ENCODE assay signal across 26 cellular contexts in genomic region chr11:64602466-64603070, GRCh38. TPM values are rescaled to one million over a fixed set of nuclear protein-coding genes. Genes with fewer than 3 reads are reported as not detected.
DNase-seq lines count a peak whose midpoint lies in the region; ATAC-seq, FAIRE-seq and TF ChIP-seq lines count a peak whose summit lies in the region.
"Had no signal": no experiment of that assay in that cellular context is flagged by ENCODE, and none has a peak within 500 bp of the region (broad histone marks: within the 10 kb centered on the region; RNA-seq: fewer than 3 reads in every experiment).

No MANE protein-coding gene starts in this region.

- H4K5ac ChIP-seq in H1 (ENCODE audit: insufficient read length, low read depth, low read length), result no peak overlapping the region

- TF ChIP-seq RAD21 in HepG2 (CRISPR knock-in tag; IDR thresholded peaks at IDR 0.05) (no peak), H1 (IDR thresholded peaks at IDR 0.05 in 1 of 2, conservative IDR thresholded peaks at IDR 0.05 in 1 of 2; ENCODE audit: low read depth in 2 of 2, low read length in 2 of 2) (no peak)

- no peaks in the 10 kb centered on the region for H3K9me3 ChIP-seq in HepG2 (ENCODE audit: low read length)
- H3K9me3 ChIP-seq in right lobe of liver, result no peaks in the 10 kb centered on the region
- no peaks in the 10 kb centered on the region for H3K9me3 ChIP-seq in H1 (ENCODE audit: insufficient read depth in 2 of 2, low read depth in 1 of 2, low read length in 1 of 2)
- no peaks in the 10 kb centered on the region for H3K9me3 ChIP-seq in neuronal stem cell (replicated peaks in 1 of 2; ENCODE audit: control insufficient read depth in 2 of 2, insufficient read depth in 1 of 2, low read depth in 1 of 2, low read length in 2 of 2)
- H3K9me3 ChIP-seq: BE2C had no signal

- H2AFZ ChIP-seq in HepG2 (ENCODE audit: low read length) (no peak overlapping the region), H1 (ENCODE audit: low read length) (no peak overlapping the region), neuronal stem cell (ENCODE audit: low read length) (no peak overlapping the region)
- H2AFZ ChIP-seq: GM23248 had no signal

- intact Hi-C loops in HepG2 (cut with micrococcal nuclease; ENCODE audit: unreplicated experiment) (no loop called here), right lobe of liver (cut with DNase I) (no loop called here)

- H3K79me1 ChIP-seq in H1 (ENCODE audit: low read depth, low read length) (no peaks in the 10 kb centered on the region), neuronal stem cell (ENCODE audit: low read depth, low read length) (no peaks in the 10 kb centered on the region)

- DNase-seq in HepG2 (ENCODE audit: low spot score) (no peak), right lobe of liver (no peak), H1 (ENCODE audit: low read depth in 1 of 2, low spot score in 2 of 2) (no peak), neuronal stem cell (ENCODE audit: low spot score) (no peak), hippocampal formation (lab: John Stamatoyannopoulos, UW) (no peak)
- DNase-seq: ACHN; BE2C; C1 segment of cervical spinal cord; CD4-positive, CD25-positive, alpha-beta regulatory T cell; CD8-positive, alpha-beta memory T cell; COR-L47; DMS 273 treated with DMSO at 0.1 percent for 48 hours; DMS53; DND-41; EL; GM23248; HFFc6 had no signal

- H3K23ac ChIP-seq in H1 (ENCODE audit: insufficient read length), result no peak overlapping the region
- H3K23ac ChIP-seq in neuronal stem cell (ENCODE audit: low read depth, low read length, poor library complexity), result peak overlapping the region; percentile 78

- H4K91ac ChIP-seq in H1 (replicated peaks; ENCODE audit: insufficient read length, low read length) (no peak overlapping the region), neuronal stem cell (ENCODE audit: low read depth, low read length, poor library complexity) (no peak overlapping the region)

- no peak overlapping the region for H3K4me2 ChIP-seq in HepG2 (ENCODE audit: low read depth, low read length)
- H3K4me2 ChIP-seq in H1 (ENCODE audit: insufficient read depth in 1 of 2, low read depth in 2 of 2, low read length in 2 of 2), result no peak overlapping the region
- no peak overlapping the region for H3K4me2 ChIP-seq in neuronal stem cell (ENCODE audit: insufficient read depth, low read length, poor library complexity, severe bottlenecking)

- H3K18ac ChIP-seq in H1 (ENCODE audit: extremely low read depth, low read length), result no peak overlapping the region
- peak overlapping the region; percentile 68 for H3K18ac ChIP-seq in neuronal stem cell (ENCODE audit: low read length)

- POLR2A ChIA-PET in HepG2 (lab: Yijun Ruan, JAX) (no interaction called here), H1 (lab: Charles Lee; ENCODE audit: partially characterized antibody) (no interaction called here)

- TF ChIP-seq CTCF in HepG2 (CRISPR knock-in tag; IDR thresholded peaks at IDR 0.05) (no peak), right lobe of liver (IDR thresholded peaks at IDR 0.05) (no peak), H1 (IDR thresholded peaks at IDR 0.05; ENCODE audit: control extremely low read depth in 1 of 3, insufficient read depth in 1 of 3, low read depth in 1 of 3, low read length in 3 of 3) (no peak)

- no peaks in the 10 kb centered on the region for H3K36me3 ChIP-seq in HepG2 (replicated peaks in 1 of 2; ENCODE audit: control insufficient read depth in 1 of 2, insufficient read depth in 2 of 2, low read length in 2 of 2)
- no peaks in the 10 kb centered on the region for H3K36me3 ChIP-seq in right lobe of liver
- H3K36me3 ChIP-seq in H1 (ENCODE audit: control insufficient read depth in 2 of 4, insufficient read depth in 4 of 4, low read length in 3 of 4), result no peaks in the 10 kb centered on the region
- no peaks in the 10 kb centered on the region for H3K36me3 ChIP-seq in neuronal stem cell (replicated peaks in 1 of 2; ENCODE audit: control insufficient read depth in 2 of 2, insufficient read depth in 2 of 2, low read length in 2 of 2)
- H3K36me3 ChIP-seq: BE2C had no signal

- BruUV-seq in HepG2 (replicated peaks; lab: Mats Ljungman, UMichigan), result no TSS peak

- H2BK20ac ChIP-seq in H1 (ENCODE audit: low read length), result no peak overlapping the region

- H3K23me2 ChIP-seq in H1 (ENCODE audit: low read depth, low read length), result no peaks in the 10 kb centered on the region

- no peak overlapping the region for H3K9ac ChIP-seq in HepG2 (ENCODE audit: insufficient read depth, low read depth, low read length)
- H3K9ac ChIP-seq in H1 (replicated peaks in 1 of 4; ENCODE audit: extremely low read depth in 1 of 4, low read depth in 3 of 4, low read length in 3 of 4), result no peak overlapping the region
- H3K9ac ChIP-seq in neuronal stem cell (ENCODE audit: low read depth, low read length, poor library complexity), result no peak overlapping the region
- H3K9ac ChIP-seq: GM23248 had no signal

- H3K4me1 ChIP-seq in HepG2 (ENCODE audit: insufficient read depth, low read length) (no peaks in the 10 kb centered on the region; the same call in 1 of the 2 replicates), right lobe of liver (no peaks in the 10 kb centered on the region), H1 (replicated peaks in 1 of 4; ENCODE audit: control insufficient read depth in 3 of 4, insufficient read depth in 4 of 4, low read length in 3 of 4) (no peaks in the 10 kb centered on the region; a peak in 1 of 7 replicates), neuronal stem cell (ENCODE audit: control insufficient read depth in 2 of 2, insufficient read depth in 1 of 2, low read depth in 1 of 2, low read length in 2 of 2) (peaks cover 8 to 28% of the 10 kb centered on the region in 2 donors)
- H3K4me1 ChIP-seq: BE2C had no signal

- no peak overlapping the region for H2BK12ac ChIP-seq in H1 (ENCODE audit: low read depth, low read length)
- no peak overlapping the region for H2BK12ac ChIP-seq in neuronal stem cell (ENCODE audit: low read length)

- H3K56ac ChIP-seq in H1 (replicated peaks; ENCODE audit: insufficient read length, low read depth, low read length), result no peak overlapping the region

- TF ChIP-seq EP300 in HepG2 (IDR thresholded peaks at IDR 0.05; ENCODE audit: low read depth in 2 of 2, low read length in 2 of 2) (no peak), HepG2 (CRISPR knock-in tag; IDR thresholded peaks at IDR 0.05; ENCODE audit: borderline replicate concordance) (no peak), H1 (IDR thresholded peaks at IDR 0.05; ENCODE audit: borderline replicate concordance in 1 of 2, low read depth in 2 of 2, low read length in 2 of 2) (no peak)

- H3K4ac ChIP-seq in H1 (replicated peaks; ENCODE audit: insufficient read length, low read depth, low read length) (no peak overlapping the region), neuronal stem cell (ENCODE audit: low read length) (no peak overlapping the region)

- H2BK120ac ChIP-seq in H1 (replicated peaks; ENCODE audit: low read depth, low read length), result no peak overlapping the region
- no peak overlapping the region for H2BK120ac ChIP-seq in neuronal stem cell (ENCODE audit: low read depth, low read length)

- ATAC-seq in HepG2, result no peak
- no peak for ATAC-seq in right lobe of liver
- no peak for ATAC-seq in HG03457 (IDR thresholded peaks at IDR 0.05; ENCODE audit: unreplicated experiment)
- ATAC-seq: GM12878, HCT116 had no signal

- H3K14ac ChIP-seq in H1 (ENCODE audit: insufficient read length) (no peak overlapping the region), neuronal stem cell (ENCODE audit: low read length) (no peak overlapping the region)

- TF ChIP-seq POLR2A in HepG2 (IDR thresholded peaks at IDR 0.05; ENCODE audit: insufficient read depth in 1 of 2, low read depth in 2 of 2, low read length in 2 of 2) (no peak), right lobe of liver (IDR thresholded peaks at IDR 0.05) (no peak), H1 (IDR thresholded peaks at IDR 0.05; ENCODE audit: control extremely low read depth in 1 of 2, low read depth in 2 of 2, low read length in 2 of 2) (no peak)

- H3K79me2 ChIP-seq in HepG2 (ENCODE audit: insufficient read depth, low read length) (no peaks in the 10 kb centered on the region), H1 (ENCODE audit: control insufficient read depth in 1 of 2, insufficient read depth in 2 of 2, low read length in 2 of 2) (no peaks in the 10 kb centered on the region)

- H4K8ac ChIP-seq in H1 (ENCODE audit: extremely low read depth, insufficient read depth, low read length) (no peak overlapping the region), neuronal stem cell (ENCODE audit: low read depth, low read length) (no peak overlapping the region)

- no peak for FAIRE-seq in HepG2 (lab: Jason Lieb, UNC)
- FAIRE-seq in H1 (lab: Jason Lieb, UNC), result no peak
- FAIRE-seq: A204.1, GM12878, GM19239, H54, HTR-8/SVneo had no signal

- H3K27ac ChIP-seq in HepG2 (ENCODE audit: extremely low read length, insufficient read depth, low read length) (no peak overlapping the region), right lobe of liver (no peak overlapping the region), H1 (ENCODE audit: low read depth, low read length) (no peak overlapping the region), neuronal stem cell (replicated peaks; ENCODE audit: low read length) (no peak overlapping the region)
- H3K27ac ChIP-seq: GM23248 had no signal

- 25% methylated on average over 4 of the region's 10 CpGs for WGBS in HepG2 (ENCODE audit: low lambda C conversion rate)
- WGBS in right lobe of liver (ENCODE audit: insufficient coverage, low coverage, low lambda C conversion rate, missing lambda C conversion rate), result no CpG with 5 or more reads among the region's 10 CpGs
- 94% methylated on average over 10 of the region's 10 CpGs; no CpG with 5 or more reads in 1 of the 2 experiments for whole genome bisulfite sequencing in H1 (ENCODE audit: extremely low coverage in 1 of 2, insufficient coverage in 1 of 2, insufficient read length in 1 of 2, insufficient replicate concordance in 2 of 2, low coverage in 1 of 2, low lambda C conversion rate in 2 of 2, missing lambda C conversion rate in 1 of 2), 2 experiments
- no CpG with 5 or more reads among the region's 10 CpGs for WGBS in neuronal stem cell (ENCODE audit: extremely low coverage in 2 of 2, insufficient read length in 2 of 2, insufficient replicate concordance in 1 of 2), 2 donors

- no peak overlapping the region for H2AK5ac ChIP-seq in H1 (ENCODE audit: low read depth, low read length)
- H2AK5ac ChIP-seq in neuronal stem cell (ENCODE audit: low read depth, low read length), result no peak overlapping the region

- CTCF ChIA-PET in HepG2 (lab: Yijun Ruan, JAX; ENCODE audit: low intra/inter-chr PET ratio, low total read pairs) (no interaction called here), H1 (lab: Charles Lee; ENCODE audit: partially characterized antibody) (interaction anchor here (0.6 to 1.0 kb wide), 4 partner anchors 47 to 1235 kb away, joined by 3 read pairs; no protein-coding TSS in a partner anchor)

- H2BK5ac ChIP-seq in H1 (ENCODE audit: low read depth, low read length) (no peak overlapping the region), neuronal stem cell (ENCODE audit: low read length) (peak overlapping the region; percentile 78)

- H3K4me3 ChIP-seq in HepG2 (replicated peaks in 1 of 3; ENCODE audit: insufficient read depth in 1 of 3, low read depth in 2 of 3, low read length in 3 of 3) (no peak overlapping the region), right lobe of liver (no peak overlapping the region), H1 (ENCODE audit: extremely low read depth in 1 of 4, insufficient read depth in 2 of 4, low read depth in 3 of 4, low read length in 4 of 4) (no peak overlapping the region), neuronal stem cell (ENCODE audit: low read length in 2 of 2) (peak overlapping the region in 1 of 2 donors; percentile 26)
- H3K4me3 ChIP-seq: GM12878, GM23248 had no signal

- no peak overlapping the region for H2BK15ac ChIP-seq in H1 (ENCODE audit: low read length)
- H2BK15ac ChIP-seq in neuronal stem cell (ENCODE audit: low read length), result no peak overlapping the region

- H3K27me3 ChIP-seq in HepG2 (ENCODE audit: control insufficient read depth in 1 of 2, insufficient read depth in 2 of 2, low read length in 2 of 2), result peaks cover 11 to 34% of the 10 kb centered on the region in 2 experiments; a peak in 3 of 5 replicates
- no peaks in the 10 kb centered on the region for H3K27me3 ChIP-seq in right lobe of liver
- H3K27me3 ChIP-seq in H1 (replicated peaks in 1 of 4; ENCODE audit: control insufficient read depth in 3 of 4, extremely low read depth in 1 of 4, insufficient read depth in 3 of 4, low read length in 3 of 4), result no peaks in the 10 kb centered on the region
- H3K27me3 ChIP-seq in neuronal stem cell (ENCODE audit: control insufficient read depth in 3 of 3, insufficient read depth in 3 of 3, low read depth in 1 of 3, low read length in 3 of 3), result peaks cover 0 to 2% (median 0%) of the 10 kb centered on the region in 3 experiments
- H3K27me3 ChIP-seq: BE2C had no signal

- in situ Hi-C loops in HepG2 (cut with HindIII; ENCODE audit: extremely low pct_ligation_motif_present, low pct_unique_long_range_greater_than_20kb), result no loop called here

- no peaks in the 10 kb centered on the region for H4K20me1 ChIP-seq in HepG2 (ENCODE audit: insufficient read depth, low read length)
- no peaks in the 10 kb centered on the region for H4K20me1 ChIP-seq in H1 (replicated peaks in 1 of 2; ENCODE audit: control insufficient read depth in 1 of 2, insufficient read depth in 2 of 2, low read length in 2 of 2)

RNA-seq across cellular contexts. Expression of gene SLC22A12, which starts 11.5 kb away (rescaled TPM):
- total RNA-seq in HepG2 (2016; rRNA removed; fragmentation: Illumina TruSeq; extraction: Trizol) (not detected in 2 replicates), right lobe of liver (under 1 TPM in 3 of 6 experiments, not detected in 3; 0.22 to 0.80 (median 0.74) TPM)
- not detected in 2 replicates for total RNA-seq in HepG2 (2016; cell fraction: cytosol; rRNA removed; fragmentation: Illumina TruSeq; extraction: Trizol; ENCODE audit: low read depth)
- not detected in 2 replicates for total RNA-seq in HepG2 (2016; cell fraction: insoluble cytoplasmic fraction; rRNA removed; fragmentation: Illumina TruSeq; extraction: Trizol)
- not detected in 2 replicates for total RNA-seq in HepG2 (2016; cell fraction: membrane; rRNA removed; fragmentation: Illumina TruSeq; extraction: Trizol)
- not detected in 2 replicates for total RNA-seq in HepG2 (2016; cell fraction: nucleus; rRNA removed; fragmentation: Illumina TruSeq; extraction: Trizol)
- polyA plus RNA-seq in HepG2 (2011; rRNA removed) (not detected in 2 replicates), H1 (2011; rRNA removed) (not detected in 2 replicates)
- polyA plus RNA-seq in HepG2 (2011; cell fraction: cytosol; rRNA removed), result not detected in 2 replicates
- not detected in 2 replicates for polyA plus RNA-seq in HepG2 (2011; cell fraction: nucleus; rRNA removed)
- not detected in 2 replicates for polyA plus RNA-seq in HepG2 (2012)
- not detected in 2 replicates for polyA plus RNA-seq in HepG2 (2016; cell fraction: cytosol; fragmentation: Illumina TruSeq; extraction: Trizol; ENCODE audit: low read depth)
- not detected in 2 replicates for polyA plus RNA-seq in HepG2 (2016; cell fraction: insoluble cytoplasmic fraction; fragmentation: Illumina TruSeq; extraction: Trizol; ENCODE audit: low read depth)
- polyA plus RNA-seq in HepG2 (2016; cell fraction: membrane; fragmentation: Illumina TruSeq; extraction: Trizol; ENCODE audit: low read depth), result not detected in 2 replicates
- not detected in 2 replicates for polyA plus RNA-seq in HepG2 (2016; cell fraction: nucleus; fragmentation: Illumina TruSeq; extraction: Trizol; ENCODE audit: insufficient read depth, low read depth)
- polyA minus RNA-seq in HepG2 (2011; rRNA and poly(A)+ RNA removed; ENCODE audit: low replicate concordance), result not detected in 2 replicates
- polyA minus RNA-seq in HepG2 (2011; cell fraction: cytosol; rRNA and poly(A)+ RNA removed), result not detected in 2 replicates
- polyA minus RNA-seq in HepG2 (2011; cell fraction: nucleus; rRNA and poly(A)+ RNA removed), result not detected in 2 replicates
- total RNA-seq in H1 (2021; fragmentation: NEBNext Ultra II Directional; extraction: Animal tissue kit (Norgen Biotek cat#: 25700)), result not detected in 2 replicates
- not detected for polyA plus RNA-seq in H1 (2011; cell fraction: cytosol; rRNA removed)
- polyA plus RNA-seq in H1 (2011; cell fraction: nucleus; rRNA removed), result not detected
- not detected in 4 replicates for polyA plus RNA-seq in H1 (2012, experiment 1 of 2)
- not detected for polyA plus RNA-seq in H1 (2012, experiment 2 of 2)
- not detected for polyA plus RNA-seq in H1 (2013, experiment 1 of 2)
- not detected for polyA plus RNA-seq in H1 (2013, experiment 2 of 2)
- polyA minus RNA-seq in H1 (2011; rRNA and poly(A)+ RNA removed), result not detected in 2 replicates
- polyA minus RNA-seq in H1 (2011; cell fraction: cytosol; rRNA and poly(A)+ RNA removed), result not detected
- not detected for polyA minus RNA-seq in H1 (2011; cell fraction: nucleus; rRNA and poly(A)+ RNA removed)
- polyA plus RNA-seq in neuronal stem cell (2013, experiment 1 of 2), result not detected
- not detected for polyA plus RNA-seq in neuronal stem cell (2013, experiment 2 of 2)
- total RNA-seq: CD4-positive, CD25-positive, alpha-beta regulatory T cell; CD8-positive, alpha-beta memory T cell; G401; GM12878; GM23248; HFFc6 had no signal
- polyA plus RNA-seq: CD4-positive, CD25-positive, alpha-beta regulatory T cell; CD8-positive, alpha-beta memory T cell; GM12878; GM23248; IgD-negative memory B cell had no signal

RNA-seq across cellular contexts. Expression of gene SLC22A11, which starts 46.8 kb away (rescaled TPM):
- total RNA-seq in HepG2 (2016; rRNA removed; fragmentation: Illumina TruSeq; extraction: Trizol) (0.10 and 0.51 TPM in 2 replicates), right lobe of liver (1 to 10 TPM in 2 of 6 experiments, under 1 TPM in 2, not detected in 2; 0.11 to 3.9 (median 0.65) TPM)
- total RNA-seq in HepG2 (2016; cell fraction: cytosol; rRNA removed; fragmentation: Illumina TruSeq; extraction: Trizol; ENCODE audit: low read depth), result 0.18 TPM in 1 of 2 replicates, not detected in the other
- 0.18 and 0.41 TPM in 2 replicates for total RNA-seq in HepG2 (2016; cell fraction: insoluble cytoplasmic fraction; rRNA removed; fragmentation: Illumina TruSeq; extraction: Trizol)
- 0.12 and 0.24 TPM in 2 replicates for total RNA-seq in HepG2 (2016; cell fraction: membrane; rRNA removed; fragmentation: Illumina TruSeq; extraction: Trizol)
- total RNA-seq in HepG2 (2016; cell fraction: nucleus; rRNA removed; fragmentation: Illumina TruSeq; extraction: Trizol), result 0.75 and 0.91 TPM in 2 replicates
- polyA plus RNA-seq in HepG2 (2011; rRNA removed) (1.1 and 1.9 TPM in 2 replicates), H1 (2011; rRNA removed) (0.05 TPM in 1 of 2 replicates, not detected in the other)
- polyA plus RNA-seq in HepG2 (2011; cell fraction: cytosol; rRNA removed), result 0.68 and 1.0 TPM in 2 replicates
- polyA plus RNA-seq in HepG2 (2011; cell fraction: nucleus; rRNA removed), result 5.3 and 5.4 TPM in 2 replicates
- polyA plus RNA-seq in HepG2 (2012), result 1.0 and 1.1 TPM in 2 replicates
- 0.09 and 0.10 TPM in 2 replicates for polyA plus RNA-seq in HepG2 (2016; cell fraction: cytosol; fragmentation: Illumina TruSeq; extraction: Trizol; ENCODE audit: low read depth)
- 0.23 and 0.35 TPM in 2 replicates for polyA plus RNA-seq in HepG2 (2016; cell fraction: insoluble cytoplasmic fraction; fragmentation: Illumina TruSeq; extraction: Trizol; ENCODE audit: low read depth)
- 0.21 TPM in 1 of 2 replicates, not detected in the other for polyA plus RNA-seq in HepG2 (2016; cell fraction: membrane; fragmentation: Illumina TruSeq; extraction: Trizol; ENCODE audit: low read depth)
- polyA plus RNA-seq in HepG2 (2016; cell fraction: nucleus; fragmentation: Illumina TruSeq; extraction: Trizol; ENCODE audit: insufficient read depth, low read depth), result 1.9 TPM in 2 replicates
- polyA minus RNA-seq in HepG2 (2011; rRNA and poly(A)+ RNA removed; ENCODE audit: low replicate concordance), result 1.6 TPM in 1 of 2 replicates, not detected in the other
- polyA minus RNA-seq in HepG2 (2011; cell fraction: cytosol; rRNA and poly(A)+ RNA removed), result 0.40 and 0.44 TPM in 2 replicates
- 0.37 and 1.5 TPM in 2 replicates for polyA minus RNA-seq in HepG2 (2011; cell fraction: nucleus; rRNA and poly(A)+ RNA removed)
- not detected in 2 replicates for total RNA-seq in H1 (2021; fragmentation: NEBNext Ultra II Directional; extraction: Animal tissue kit (Norgen Biotek cat#: 25700))
- not detected for polyA plus RNA-seq in H1 (2011; cell fraction: cytosol; rRNA removed)
- not detected for polyA plus RNA-seq in H1 (2011; cell fraction: nucleus; rRNA removed)
- polyA plus RNA-seq in H1 (2012, experiment 1 of 2), result not detected in 4 replicates
- polyA plus RNA-seq in H1 (2012, experiment 2 of 2), result not detected
- polyA plus RNA-seq in H1 (2013, experiment 1 of 2), result 0.04 TPM
- not detected for polyA plus RNA-seq in H1 (2013, experiment 2 of 2)
- polyA minus RNA-seq in H1 (2011; rRNA and poly(A)+ RNA removed), result not detected in 2 replicates
- polyA minus RNA-seq in H1 (2011; cell fraction: cytosol; rRNA and poly(A)+ RNA removed), result not detected
- polyA minus RNA-seq in H1 (2011; cell fraction: nucleus; rRNA and poly(A)+ RNA removed), result not detected
- 0.04 TPM for polyA plus RNA-seq in neuronal stem cell (2013, experiment 1 of 2)
- not detected for polyA plus RNA-seq in neuronal stem cell (2013, experiment 2 of 2)
- total RNA-seq: CD4-positive, CD25-positive, alpha-beta regulatory T cell; CD8-positive, alpha-beta memory T cell; GM12878; GM23248; HFFc6 had no signal
- polyA plus RNA-seq: CD4-positive, CD25-positive, alpha-beta regulatory T cell; CD8-positive, alpha-beta memory T cell; GM23248; IgD-negative memory B cell had no signal

Comparison
In these comparisons a context has a peak if more than half of its experiments do, and no peak if none do; other contexts are left out.
1. Of the 41 proteins assayed by ChIP-seq in both HepG2 and H1: peak only in HepG2: none; only in H1: KDM1A; in both: none; in neither: 40.